ENCODE assay signal across 3 cellular contexts in genomic region chr1:244948416-244948815, GRCh38.
"Had no signal": no experiment of that assay in that cellular context is flagged by ENCODE, and none has a peak within 500 bp of the region (broad histone marks: within the 10 kb centered on the region; RNA-seq: fewer than 3 reads in every experiment).

No MANE protein-coding gene starts in this region.

- H3K4me3 ChIP-seq: GM12878 had no signal

- DNase-seq: GDM1, GF-D8 had no signal
